11 cellular contexts compared by ENCODE assay signal in genomic region chr14:22333408-22334274, GRCh38.
DNase-seq lines count a peak whose midpoint lies in the region; ATAC-seq, FAIRE-seq and TF ChIP-seq lines count a peak whose summit lies in the region.
"Had no signal": no experiment of that assay in that cellular context is flagged by ENCODE, and none has a peak within 500 bp of the region (broad histone marks: within the 10 kb centered on the region; RNA-seq: fewer than 3 reads in every experiment).

No MANE protein-coding gene starts in this region.

- H3K4me1 ChIP-seq in SJSA1 (replicated peaks), result peaks cover 11% of the 10 kb centered on the region
- H3K4me1 ChIP-seq in upper lobe of left lung, result peaks cover 0 to 6% (median 0%) of the 10 kb centered on the region in 4 donors

- no peak for FAIRE-seq in GM19239 (lab: Jason Lieb, UNC)

- H3K27me3 Mint-ChIP-seq in T-helper 17 cell, result no peaks in the 10 kb centered on the region

- 62 to 69% methylated on average over 6 of the region's 6 CpGs for WGBS in upper lobe of left lung, 2 donors

- H3K4me1 Mint-ChIP-seq in T-helper 17 cell, result no peaks in the 10 kb centered on the region

- H3K27ac ChIP-seq in SJSA1, result no peak overlapping the region
- no peak overlapping the region for H3K27ac ChIP-seq in upper lobe of left lung
- H3K27ac ChIP-seq: BLaER1 had no signal

- TF ChIP-seq CTCF in upper lobe of left lung (IDR thresholded peaks at IDR 0.05), result no peak

- ATAC-seq in upper lobe of left lung (ENCODE audit: low FRiP score in 2 of 2) (peak; percentile 57 to 65), T-helper 17 cell (no peak)
- ATAC-seq: activated naive CD4-positive, alpha-beta T cell treated with anti-CD3 and anti-CD28 coated beads, Interleukin-2, amount 50 U/mL, for 72 hours had no signal

- TF ChIP-seq EP300 in upper lobe of left lung (IDR thresholded peaks at IDR 0.05), result no peak

- H3K4me3 Mint-ChIP-seq in T-helper 17 cell, result no peak overlapping the region
- H3K4me3 Mint-ChIP-seq: memory B cell had no signal

- no peak for TF ChIP-seq POLR2A in upper lobe of left lung (IDR thresholded peaks at IDR 0.05)

- no peaks in the 10 kb centered on the region for H3K36me3 Mint-ChIP-seq in T-helper 17 cell (ENCODE audit: low read depth)
- H3K36me3 Mint-ChIP-seq: activated naive CD4-positive, alpha-beta T cell treated with anti-CD3 and anti-CD28 coated beads, Interleukin-2, amount 50 U/mL, for 72 hours had no signal

- H3K4me3 ChIP-seq in SJSA1 (no peak overlapping the region), upper lobe of left lung (no peak overlapping the region)
- H3K4me3 ChIP-seq: BLaER1 had no signal

- H3K36me3 ChIP-seq in SJSA1, result no peaks in the 10 kb centered on the region
- no peaks in the 10 kb centered on the region for H3K36me3 ChIP-seq in upper lobe of left lung
- H3K36me3 ChIP-seq: BLaER1 had no signal

- no peak overlapping the region for H3K27ac Mint-ChIP-seq in T-helper 17 cell
- H3K27ac Mint-ChIP-seq: activated naive CD4-positive, alpha-beta T cell treated with anti-CD3 and anti-CD28 coated beads, Interleukin-2, amount 50 U/mL, for 72 hours; memory B cell had no signal

- DNase-seq in SIG-M5 treated with dmso at 0.1 percent for 504 hours (lab: John Stamatoyannopoulos, UW; ENCODE audit: unreplicated experiment) (peak; percentile 21), SIG-M5 (lab: John Stamatoyannopoulos, UW) (no peak), SJSA1 (ENCODE audit: low read depth in 1 of 2, low spot score in 2 of 2) (peak; percentile 52 to 69), glomerular endothelial cell (ENCODE audit: extremely low read depth, low read depth, low spot score) (peak; percentile 45), upper lobe of left lung (no peak), GF-D8 (lab: John Stamatoyannopoulos, UW) (no peak), T-helper 17 cell (no peak), GM19239 (ENCODE audit: insufficient read length, low spot score) (no peak)

- H3K9me3 ChIP-seq in SJSA1 (replicated peaks) (peaks cover 7% of the 10 kb centered on the region; the same call in 1 of the 2 replicates), upper lobe of left lung (peaks cover 0 to 7% (median 2%) of the 10 kb centered on the region in 4 donors), T-helper 17 cell (ENCODE audit: control insufficient read depth, low read length, poor library complexity, severe bottlenecking) (no peaks in the 10 kb centered on the region)

- H3K27me3 ChIP-seq in SJSA1 (replicated peaks) (no peaks in the 10 kb centered on the region), upper lobe of left lung (no peaks in the 10 kb centered on the region)
- H3K27me3 ChIP-seq: BLaER1 had no signal

Comparison
In these comparisons a context has a peak if more than half of its experiments do, and no peak if none do; other contexts are left out.
1. DNase-seq: peak in SIG-M5 treated with dmso at 0.1 percent for 504 hours (single experiment), SJSA1 (2 of 2) and glomerular endothelial cell (single experiment); none in SIG-M5 (single experiment), upper lobe of left lung (0 of 2), GF-D8 (single experiment), T-helper 17 cell (0 of 3) and GM19239 (single experiment).